In genomic region chr11:133977067-133977681, GRCh38 we compare ENCODE assay signal across 12 cellular contexts. TPM values are rescaled to one million over a fixed set of nuclear protein-coding genes. Genes with fewer than 3 reads are reported as not detected.
DNase-seq lines count a peak whose midpoint lies in the region; ATAC-seq, FAIRE-seq and TF ChIP-seq lines count a peak whose summit lies in the region.
"Had no signal": no experiment of that assay in that cellular context is flagged by ENCODE, and none has a peak within 500 bp of the region (broad histone marks: within the 10 kb centered on the region; RNA-seq: fewer than 3 reads in every experiment).

No MANE protein-coding gene starts in this region.

- H3K27me3 Mint-ChIP-seq in CD14-positive monocyte (ENCODE audit: low read depth in 3 of 3), result peaks cover 2 to 9% (median 3%) of the 10 kb centered on the region in 3 donors

- H3K4me2 ChIP-seq in GM12878 (ENCODE audit: control insufficient read depth, insufficient read depth), result peak overlapping the region; percentile 88

- H4K20me1 ChIP-seq in GM12878 (ENCODE audit: control insufficient read depth, insufficient read depth), result no peaks in the 10 kb centered on the region

- peak overlapping the region; percentile 72 for H2AFZ ChIP-seq in GM12878 (ENCODE audit: control insufficient read depth, low read depth, low read length)

- FAIRE-seq in GM12878 (lab: Jason Lieb, UNC), result peak; percentile 66

- no peaks in the 10 kb centered on the region for H3K9me3 Mint-ChIP-seq in CD14-positive monocyte

- DNase-seq in GM12878 (ENCODE audit: low read depth, low spot score) (peak; percentile 56), UCSD-AML1 (lab: John Stamatoyannopoulos, UW; ENCODE audit: unreplicated experiment) (no peak), CD14-positive monocyte (ENCODE audit: low spot score) (no peak), foreskin fibroblast (no peak)
- DNase-seq: cerebellar nuclear complex, DMS79 treated with DMSO at 0.1 percent for 48 hours, occipital lobe, T1000 had no signal

- CTCF ChIA-PET in GM12878 (lab: Yijun Ruan, JAX), result no interaction called here

- POLR2A ChIA-PET in GM12878 (lab: Charles Lee), result no interaction called here

- H3K4me3 Mint-ChIP-seq in CD14-positive monocyte, result no peak overlapping the region

- no peaks in the 10 kb centered on the region for H3K9me3 ChIP-seq in GM12878 (replicated peaks; ENCODE audit: control insufficient read depth, insufficient read depth, low read length)
- H3K9me3 ChIP-seq: suprapubic skin had no signal

- no peaks in the 10 kb centered on the region for H3K36me3 ChIP-seq in GM12878 (ENCODE audit: control insufficient read depth in 2 of 2, insufficient read depth in 2 of 2, low read length in 1 of 2)
- H3K36me3 ChIP-seq: suprapubic skin had no signal

- H3K9ac ChIP-seq in GM12878 (ENCODE audit: control insufficient read depth, insufficient read depth, low read length), result peak overlapping the region; percentile 34; the same call in 1 of the 2 replicates

- H3K36me3 Mint-ChIP-seq in CD14-positive monocyte, result no peaks in the 10 kb centered on the region

- no peak for TF ChIP-seq RAD21 in GM12878 (IDR thresholded peaks at IDR 0.05; ENCODE audit: insufficient read depth, low read depth, low read length)

- H3K27me3 ChIP-seq in GM12878 (replicated peaks in 1 of 2; ENCODE audit: control insufficient read depth in 2 of 2, insufficient read depth in 2 of 2, low read length in 1 of 2), result no peaks in the 10 kb centered on the region

- H3K4me3 ChIP-seq in GM12878 (no peak overlapping the region; the same call in 1 of the 2 replicates), foreskin fibroblast (ENCODE audit: low read depth in 1 of 2, low read length in 2 of 2) (no peak overlapping the region)
- H3K4me3 ChIP-seq: suprapubic skin had no signal

- peak in 1 of 2 experiments; percentile 67; a peak in 1 of 4 replicates for TF ChIP-seq EP300 in GM12878 (IDR thresholded peaks at IDR 0.05; ENCODE audit: borderline replicate concordance in 1 of 2, control insufficient read depth in 1 of 2, low read depth in 2 of 2, low read length in 2 of 2)

- TF ChIP-seq CTCF in GM12878 (IDR thresholded peaks at IDR 0.05 in 2 of 3, conservative IDR thresholded peaks at IDR 0.05 in 1 of 3; ENCODE audit: control insufficient read depth in 2 of 3, extremely low read depth in 1 of 3, insufficient read depth in 1 of 3, low read depth in 3 of 3, low read length in 3 of 3) (no peak), CD14-positive monocyte (IDR thresholded peaks at IDR 0.05) (no peak), foreskin fibroblast (IDR thresholded peaks at IDR 0.05; ENCODE audit: low read depth, low read length) (no peak)

- no peaks in the 10 kb centered on the region for H3K4me1 Mint-ChIP-seq in CD14-positive monocyte

- H3K27ac ChIP-seq in GM12878 (ENCODE audit: control insufficient read depth, insufficient read depth), result peak overlapping the region; percentile 61
- H3K27ac ChIP-seq: suprapubic skin had no signal

- no peaks in the 10 kb centered on the region for H3K79me2 ChIP-seq in GM12878 (ENCODE audit: control insufficient read depth, insufficient read depth, low read length)

- H3K4me1 ChIP-seq in GM12878 (ENCODE audit: control insufficient read depth, insufficient read depth, low read length), result peaks cover 21% of the 10 kb centered on the region
- H3K4me1 ChIP-seq: suprapubic skin had no signal

- ATAC-seq in GM18873 (IDR thresholded peaks at IDR 0.05; ENCODE audit: low FRiP score, unreplicated experiment) (peak; percentile 96), GM21390 (IDR thresholded peaks at IDR 0.05; ENCODE audit: unreplicated experiment) (peak; percentile 99), HG03060 (IDR thresholded peaks at IDR 0.05; ENCODE audit: low read depth, unreplicated experiment) (peak; percentile 88), GM12878 (peak; percentile 99)

- intact Hi-C loops in GM12878 (cut with micrococcal nuclease; ENCODE audit: unreplicated experiment), result no loop called here
- intact Hi-C loops in CD14-positive monocyte (cut with micrococcal nuclease), result no loop called here

- no TSS peak for BruUV-seq in GM12878 (replicated peaks; lab: Mats Ljungman, UMichigan)

- RAD21 ChIA-PET in GM12878 (lab: Charles Lee; ENCODE audit: unreplicated experiment), result no interaction called here

- SMC1A ChIA-PET in GM12878 (lab: Charles Lee; ENCODE audit: uncharacterized antibody, unreplicated experiment), result no interaction called here

- TF ChIP-seq POLR2A in GM12878 (IDR thresholded peaks at IDR 0.05; ENCODE audit: low read depth, low read length), result no peak

- H3K27ac Mint-ChIP-seq in CD14-positive monocyte, result no peak overlapping the region

- 1% methylated on average over 10 of the region's 10 CpGs for WGBS in GM12878 (ENCODE audit: insufficient coverage, insufficient replicate concordance, low lambda C conversion rate, missing lambda C conversion rate)

- in situ Hi-C loops in GM12878 (cut with MboI), result no loop called here

TF ChIP-seq in GM12878, 131 proteins besides CTCF, POLR2A, EP300 and RAD21 (continues in another document):
- TF ChIP-seq, protein P1, sequence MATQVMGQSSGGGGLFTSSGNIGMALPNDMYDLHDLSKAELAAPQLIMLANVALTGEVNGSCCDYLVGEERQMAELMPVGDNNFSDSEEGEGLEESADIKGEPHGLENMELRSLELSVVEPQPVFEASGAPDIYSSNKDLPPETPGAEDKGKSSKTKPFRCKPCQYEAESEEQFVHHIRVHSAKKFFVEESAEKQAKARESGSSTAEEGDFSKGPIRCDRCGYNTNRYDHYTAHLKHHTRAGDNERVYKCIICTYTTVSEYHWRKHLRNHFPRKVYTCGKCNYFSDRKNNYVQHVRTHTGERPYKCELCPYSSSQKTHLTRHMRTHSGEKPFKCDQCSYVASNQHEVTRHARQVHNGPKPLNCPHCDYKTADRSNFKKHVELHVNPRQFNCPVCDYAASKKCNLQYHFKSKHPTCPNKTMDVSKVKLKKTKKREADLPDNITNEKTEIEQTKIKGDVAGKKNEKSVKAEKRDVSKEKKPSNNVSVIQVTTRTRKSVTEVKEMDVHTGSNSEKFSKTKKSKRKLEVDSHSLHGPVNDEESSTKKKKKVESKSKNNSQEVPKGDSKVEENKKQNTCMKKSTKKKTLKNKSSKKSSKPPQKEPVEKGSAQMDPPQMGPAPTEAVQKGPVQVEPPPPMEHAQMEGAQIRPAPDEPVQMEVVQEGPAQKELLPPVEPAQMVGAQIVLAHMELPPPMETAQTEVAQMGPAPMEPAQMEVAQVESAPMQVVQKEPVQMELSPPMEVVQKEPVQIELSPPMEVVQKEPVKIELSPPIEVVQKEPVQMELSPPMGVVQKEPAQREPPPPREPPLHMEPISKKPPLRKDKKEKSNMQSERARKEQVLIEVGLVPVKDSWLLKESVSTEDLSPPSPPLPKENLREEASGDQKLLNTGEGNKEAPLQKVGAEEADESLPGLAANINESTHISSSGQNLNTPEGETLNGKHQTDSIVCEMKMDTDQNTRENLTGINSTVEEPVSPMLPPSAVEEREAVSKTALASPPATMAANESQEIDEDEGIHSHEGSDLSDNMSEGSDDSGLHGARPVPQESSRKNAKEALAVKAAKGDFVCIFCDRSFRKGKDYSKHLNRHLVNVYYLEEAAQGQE (IDR thresholded peaks at IDR 0.05; ENCODE audit: low read depth, low read length), result no peak
- peak; percentile 98 for TF ChIP-seq SPI1 (IDR thresholded peaks at IDR 0.05; ENCODE audit: borderline replicate concordance, insufficient read depth, low read depth, low read length)
- TF ChIP-seq GATAD2B (conservative IDR thresholded peaks at IDR 0.05; ENCODE audit: low read depth), result peak; percentile 34; the same call in 1 of the 2 replicates
- peak; percentile 84 for TF ChIP-seq BCL11A (IDR thresholded peaks at IDR 0.05; ENCODE audit: low read depth, low read length)
- 0 out of 2 replicates have a peak, but pooled peaks have one; percentile 32 for TF ChIP-seq TBL1XR1 (IDR thresholded peaks at IDR 0.05; ENCODE audit: low read depth, low read length)
- 0 out of 2 replicates have a peak, but pooled peaks have one; percentile 42 for TF ChIP-seq CREM (IDR thresholded peaks at IDR 0.05; ENCODE audit: low read depth)
- 0 out of 2 replicates have a peak, but pooled peaks have one; percentile 24 for TF ChIP-seq NFIC (IDR thresholded peaks at IDR 0.05; ENCODE audit: low read depth, low read length)
- no peak for TF ChIP-seq SKIL (IDR thresholded peaks at IDR 0.05; ENCODE audit: low read depth, poor library complexity, severe bottlenecking)
- TF ChIP-seq JUNB (IDR thresholded peaks at IDR 0.05), result peak; percentile 80

RNA-seq across cellular contexts. Expression of gene IGSF9B, which starts 20.4 kb away (rescaled TPM):
- total RNA-seq in GM12878 (2013; cell fraction: nucleolus; rRNA removed), result 48.4 and 54.1 TPM in 2 replicates
- total RNA-seq in GM12878 (2014; rRNA removed) (0.11 TPM in 1 of 2 replicates, not detected in the other), GM12878 (2014; rRNA removed; fragmentation: Illumina TruSeq; extraction: Trizol) (0.13 TPM in 1 of 2 replicates, not detected in the other), GM12878 (2021) (0.05 and 0.51 TPM in 2 replicates)
- not detected for polyA plus RNA-seq in GM12878 (2011; ENCODE audit: low read depth)
- polyA plus RNA-seq in GM12878 (2011; rRNA removed) (1.7 and 3.7 TPM in 2 replicates), GM12878 (2014; fragmentation: Illumina TruSeq; extraction: Trizol) (0.34 TPM in 1 of 2 replicates, not detected in the other), GM12878 (2014; fragmentation: Nextera tagmentation; extraction: Ambion mirVana) (not detected), GM12878 (2014; rRNA removed) (0.14 and 0.19 TPM in 2 replicates), GM12878 (2016; fragmentation: Nextera tagmentation; extraction: Ambion mirVana) (under 1 TPM; 0.03 to 0.20 TPM), CD14-positive monocyte (not detected)
- polyA plus RNA-seq in GM12878 (2011; cell fraction: cytosol; rRNA removed), result 2.6 and 2.9 TPM in 2 replicates
- 26.7 and 32.8 TPM in 2 replicates for polyA plus RNA-seq in GM12878 (2011; cell fraction: nucleus; rRNA removed)
- 0.48 and 0.69 TPM in 2 replicates for polyA plus RNA-seq in GM12878 (2012)
- 6.8 and 12.3 TPM in 2 replicates for polyA minus RNA-seq in GM12878 (2011; rRNA and poly(A)+ RNA removed)
- 1.8 and 2.8 TPM in 2 replicates for polyA minus RNA-seq in GM12878 (2011; cell fraction: cytosol; rRNA and poly(A)+ RNA removed)
- polyA minus RNA-seq in GM12878 (2011; cell fraction: nucleus; rRNA and poly(A)+ RNA removed), result 7.7 and 12.4 TPM in 2 replicates
